ENCODE assay signal across 14 cellular contexts in genomic region chr6:163354085-163354484, GRCh38.
DNase-seq lines count a peak whose midpoint lies in the region; ATAC-seq and TF ChIP-seq lines count a peak whose summit lies in the region.
"Had no signal": no experiment of that assay in that cellular context is flagged by ENCODE, and none has a peak within 500 bp of the region (broad histone marks: within the 10 kb centered on the region; RNA-seq: fewer than 3 reads in every experiment).

No MANE protein-coding gene starts in this region.

- H2AFZ ChIP-seq in GM23248 = peak overlapping the region; percentile 74
- no peak overlapping the region for H2AFZ ChIP-seq in trophoblast cell (ENCODE audit: insufficient read depth, low read length, poor library complexity)

- H3K4me3 ChIP-seq in GM23248 (peak overlapping the region; percentile 19; the same call in 1 of the 2 replicates), trophoblast cell (ENCODE audit: low read depth, low read length) (no peak overlapping the region), esophagus squamous epithelium (no peak overlapping the region)

- no peak for TF ChIP-seq POLR2A in esophagus squamous epithelium (IDR thresholded peaks at IDR 0.05)

- peak overlapping the region; percentile 74 for H3K27ac ChIP-seq in GM23248
- H3K27ac ChIP-seq in trophoblast cell (ENCODE audit: low read depth, low read length) = no peak overlapping the region
- peak overlapping the region in 2 of 4 donors; percentile 66 to 67 for H3K27ac ChIP-seq in esophagus squamous epithelium

- no peak overlapping the region for H4K8ac ChIP-seq in trophoblast cell (ENCODE audit: low read depth, low read length)

- H3K27me3 ChIP-seq in GM23248 (replicated peaks; ENCODE audit: insufficient read depth) (no peaks in the 10 kb centered on the region), trophoblast cell (ENCODE audit: insufficient read depth, low read length) (no peaks in the 10 kb centered on the region), esophagus squamous epithelium (no peaks in the 10 kb centered on the region)
- H3K27me3 ChIP-seq: BE2C had no signal

- H3K9me2 ChIP-seq in GM23248 (ENCODE audit: insufficient read depth) = no peaks in the 10 kb centered on the region

- H2BK120ac ChIP-seq in trophoblast cell (ENCODE audit: insufficient read depth, low read length, poor library complexity) = no peak overlapping the region

- H3K9me3 ChIP-seq in GM23248 (ENCODE audit: low read depth) (no peaks in the 10 kb centered on the region), trophoblast cell (ENCODE audit: insufficient read depth, low read depth, low read length) (no peaks in the 10 kb centered on the region), esophagus squamous epithelium (no peaks in the 10 kb centered on the region)
- H3K9me3 ChIP-seq: BE2C, thoracic aorta had no signal

- no peak overlapping the region for H2BK5ac ChIP-seq in trophoblast cell (ENCODE audit: low read depth, low read length, poor library complexity)

- H4K20me1 ChIP-seq in GM23248 (ENCODE audit: insufficient read depth) = no peaks in the 10 kb centered on the region

- no peak overlapping the region for H3K4ac ChIP-seq in trophoblast cell (ENCODE audit: low read depth, low read length)

- no peak overlapping the region for H3K18ac ChIP-seq in trophoblast cell (ENCODE audit: low read length)

- in situ Hi-C loops in GM23248 (cut with MboI) = no loop called here

- H3K23ac ChIP-seq in trophoblast cell (ENCODE audit: low read length) = no peak overlapping the region

- H4K91ac ChIP-seq in trophoblast cell (ENCODE audit: low read depth, low read length) = peak overlapping the region; percentile 43

- ATAC-seq in left cardiac atrium = peak; percentile 31 to 35
- ATAC-seq in HG03196 (IDR thresholded peaks at IDR 0.05; ENCODE audit: unreplicated experiment) = no peak
- no peak for ATAC-seq in HG03354 (IDR thresholded peaks at IDR 0.05; ENCODE audit: poor library complexity, severe bottlenecking, unreplicated experiment)

- H3K4me2 ChIP-seq in GM23248 (ENCODE audit: unreplicated experiment) = peak overlapping the region; percentile 79
- no peak overlapping the region for H3K4me2 ChIP-seq in trophoblast cell (ENCODE audit: low read length)

- no peaks in the 10 kb centered on the region for H3K36me3 ChIP-seq in GM23248 (ENCODE audit: low read depth)
- no peaks in the 10 kb centered on the region for H3K36me3 ChIP-seq in trophoblast cell (ENCODE audit: control insufficient read depth in 1 of 2, insufficient read depth in 2 of 2, low read length in 2 of 2)
- no peaks in the 10 kb centered on the region for H3K36me3 ChIP-seq in esophagus squamous epithelium
- H3K36me3 ChIP-seq: BE2C, thoracic aorta had no signal

- DNase-seq in GM23248 (peak; percentile 85), amniotic epithelial cell (ENCODE audit: low read depth) (peak; percentile 47), left cardiac atrium (peak; percentile 52), trophoblast cell (peak; percentile 78 to 87), esophagus squamous epithelium (lab: John Stamatoyannopoulos, UW) (no peak)
- DNase-seq in effector CD4-positive, alpha-beta T cell = no peak
- DNase-seq: activated CD8-positive, alpha-beta memory T cell treated with anti-CD3 and anti-CD28 coated beads for 24 hours; activated naive CD8-positive, alpha-beta T cell treated with anti-CD3 and anti-CD28 coated beads, Interleukin-2, amount 10 ng/mL, durations not matched to agents 7 days and 5 days; BE2C; endodermal cell; T-helper 2 cell had no signal

- no peak overlapping the region for H2AK5ac ChIP-seq in trophoblast cell (ENCODE audit: low read length)

- H3K79me2 ChIP-seq in GM23248 (ENCODE audit: insufficient read depth) (no peaks in the 10 kb centered on the region), trophoblast cell (ENCODE audit: control insufficient read depth, insufficient read depth, low read length, poor library complexity) (no peaks in the 10 kb centered on the region)

- intact Hi-C loops in left cardiac atrium (cut with DNase I) (no loop called here), esophagus squamous epithelium (cut with DNase I) (no loop called here)

- peaks cover 24% of the 10 kb centered on the region for H3F3A ChIP-seq in GM23248 (ENCODE audit: insufficient read depth)

- no peak overlapping the region for H4K12ac ChIP-seq in trophoblast cell (ENCODE audit: low read depth, low read length)

- WGBS in GM23248 (ENCODE audit: low coverage in 1 of 2, low lambda C conversion rate in 2 of 2, missing lambda C conversion rate in 2 of 2), 2 experiments = 12 to 18% methylated on average over 8 of the region's 8 CpGs
- no CpG with 5 or more reads among the region's 8 CpGs for WGBS in trophoblast cell (ENCODE audit: extremely low coverage, insufficient coverage, insufficient read length)
- WGBS in esophagus squamous epithelium, 2 donors = 60 to 63% methylated on average over 7 to 8 of the region's 8 CpGs

- H3K79me1 ChIP-seq in trophoblast cell (ENCODE audit: low read length) = peaks cover 28% of the 10 kb centered on the region

- no peak for TF ChIP-seq CTCF in esophagus squamous epithelium (IDR thresholded peaks at IDR 0.05)

- H3K14ac ChIP-seq in trophoblast cell (ENCODE audit: low read length) = no peak overlapping the region

- H2BK12ac ChIP-seq in trophoblast cell (ENCODE audit: low read length) = peak overlapping the region; percentile 35

- H3K4me1 ChIP-seq in GM23248 (ENCODE audit: insufficient read depth) = peaks cover 26% of the 10 kb centered on the region
- H3K4me1 ChIP-seq in trophoblast cell (ENCODE audit: control insufficient read depth in 1 of 2, insufficient read depth in 2 of 2, low read length in 2 of 2) = peaks cover 29 to 34% of the 10 kb centered on the region in 2 experiments
- H3K4me1 ChIP-seq in esophagus squamous epithelium = peaks cover 7 to 43% (median 10%) of the 10 kb centered on the region in 3 donors
- H3K4me1 ChIP-seq: BE2C had no signal

- H3K9ac ChIP-seq in GM23248 (peak overlapping the region; percentile 16; the same call in 1 of the 2 replicates), trophoblast cell (ENCODE audit: low read length) (no peak overlapping the region)

Comparison
In these comparisons a context has a peak if more than half of its experiments do, and no peak if none do; other contexts are left out.
1. DNase-seq: peak in GM23248 (single experiment), amniotic epithelial cell (single experiment), left cardiac atrium (single experiment) and trophoblast cell (2 of 2); none in esophagus squamous epithelium (single experiment) and effector CD4-positive, alpha-beta T cell (single experiment).
2. ATAC-seq: peak in left cardiac atrium (2 of 2); none in HG03196 (single experiment) and HG03354 (single experiment).